In the genomic region with DNA sequence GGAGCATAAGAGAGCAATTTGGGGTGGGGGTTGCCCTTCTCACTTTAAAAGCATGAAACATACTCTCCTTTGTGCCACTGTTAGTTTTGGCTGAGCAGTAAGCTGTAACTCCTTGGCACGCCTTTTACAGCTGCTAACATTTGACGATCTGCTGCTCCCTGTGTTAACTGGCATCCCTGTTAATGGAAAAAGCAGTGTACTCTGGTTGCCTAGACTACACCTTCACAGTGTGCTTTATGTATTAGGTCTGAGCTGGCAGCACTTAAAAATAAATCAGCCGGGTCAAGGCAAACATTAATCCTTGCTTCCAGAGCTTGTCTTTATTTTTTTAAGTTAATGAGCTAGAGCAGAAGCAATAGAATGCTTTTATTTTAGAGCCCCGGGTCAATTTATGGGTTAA, we compare ENCODE assay signal across 17 cellular contexts. TPM values are rescaled to one million over a fixed set of nuclear protein-coding genes. Genes with fewer than 3 reads are reported as not detected.
A peak's percentile ranks its signal among the peaks of the same experiment; 100 is the strongest.
DNase-seq lines count a peak whose midpoint lies in the region; ATAC-seq and TF ChIP-seq lines count a peak whose summit lies in the region.
"Had no signal": no experiment of that assay in that cellular context is flagged by ENCODE, and none has a peak within 500 bp of the region (broad histone marks: within the 10 kb centered on the region; RNA-seq: fewer than 3 reads in every experiment).

No MANE protein-coding gene starts in this region.

- WGBS in adrenal gland, 4 donors: 26 to 34% (median 29%) methylated on average over 4 of the region's 4 CpGs

- no peak for TF ChIP-seq POLR2A in adrenal gland (IDR thresholded peaks at IDR 0.05)

- peak overlapping the region in 2 of 5 donors; percentile 27 to 53 for H3K27ac ChIP-seq in adrenal gland
- H3K27ac ChIP-seq: parathyroid adenoma had no signal

- H3K4me1 ChIP-seq in adrenal gland (replicated peaks in 1 of 2) (peaks cover 0 to 16% of the 10 kb centered on the region in 2 donors), mucosa of descending colon (ENCODE audit: low read depth) (no peaks in the 10 kb centered on the region)
- H3K4me1 ChIP-seq: parathyroid adenoma had no signal

- intact Hi-C loops in adrenal gland (cut with DNase I): no loop called here
- intact Hi-C loops in mucosa of descending colon (cut with DNase I, micrococcal nuclease): no loop called here

- H3K4me3 ChIP-seq in adrenal gland (no peak overlapping the region), mucosa of descending colon (no peak overlapping the region)

- DNase-seq in DMS153 treated with DMSO at 0.1 percent for 48 hours (lab: John Stamatoyannopoulos, UW; ENCODE audit: unreplicated experiment) (peak; percentile 81), NCI-H2029 (lab: John Stamatoyannopoulos, UW) (peak; percentile 64), adrenal gland (peak; percentile 14 to 70 (median 34)), mucosa of descending colon (no peak), NCI-H1436 treated with DMSO at 0.1 percent for 48 hours (lab: John Stamatoyannopoulos, UW) (no peak), GDM1 (lab: John Stamatoyannopoulos, UW) (no peak)
- no peak for DNase-seq in stimulated activated naive CD4-positive, alpha-beta T cell treated with Interleukin-2 at 50 U/mL for 16 hours (lab: John Stamatoyannopoulos, UW)
- DNase-seq: activated CD8-positive, alpha-beta T cell treated with anti-CD3 and anti-CD28 coated beads, Interleukin-2, amount 10 ng/mL, durations not matched to agents 7 days and 5 days; AML-193; central memory CD4-positive, alpha-beta T cell; glutamatergic neuron; NCI-H1436; stimulated activated CD4-positive, alpha-beta T cell treated with anti-CD3 and anti-CD28 coated beads, Interleukin-4, amount 100 ng/mL, for 24 hours; stimulated activated naive CD8-positive, alpha-beta T cell treated with anti-CD3 and anti-CD28 coated beads, Interleukin-15, Interleukin-2, amounts not matched to agents 100 U/mL and 50 U/mL, for 24 hours had no signal

- TF ChIP-seq CTCF in adrenal gland (IDR thresholded peaks at IDR 0.05) (no peak), mucosa of descending colon (IDR thresholded peaks at IDR 0.05) (no peak)

- H3K9me3 ChIP-seq in adrenal gland (replicated peaks in 1 of 3) (no peaks in the 10 kb centered on the region), mucosa of descending colon (no peaks in the 10 kb centered on the region)

- H3K36me3 ChIP-seq in adrenal gland (replicated peaks in 1 of 2) (no peaks in the 10 kb centered on the region), mucosa of descending colon (ENCODE audit: low read depth) (no peaks in the 10 kb centered on the region)

- ATAC-seq in mucosa of descending colon (peak; percentile 69), GM19351 (IDR thresholded peaks at IDR 0.05; ENCODE audit: unreplicated experiment) (no peak)
- ATAC-seq: activated CD8-positive, alpha-beta T cell treated with anti-CD3 and anti-CD28 coated beads, Interleukin-2, amount 10 ng/mL, durations not matched to agents 7 days and 5 days; stimulated activated naive CD8-positive, alpha-beta T cell treated with anti-CD3 and anti-CD28 coated beads, Interleukin-15, Interleukin-2, amounts not matched to agents 100 U/mL and 50 U/mL, for 24 hours had no signal

- no peaks in the 10 kb centered on the region for H3K27me3 ChIP-seq in adrenal gland

RNA-seq across cellular contexts. Expression of gene CFAP221, which starts 54.3 kb away (rescaled TPM):
- 10 to 100 TPM in 1 of 8 donors, 1 to 10 TPM in 7; 1.1 to 10.1 (median 3.4) TPM for total RNA-seq in adrenal gland
- 1 to 10 TPM; 4.3 to 4.8 (median 4.8) TPM for polyA plus RNA-seq in adrenal gland
- total RNA-seq in mucosa of descending colon: under 1 TPM in 1 of 3 donors, not detected in 2; 0.51 TPM
- total RNA-seq: activated CD8-positive, alpha-beta T cell treated with anti-CD3 and anti-CD28 coated beads, Interleukin-2, amount 10 ng/mL, durations not matched to agents 7 days and 5 days; endothelial cell of umbilical vein had no signal

Comparison
In these comparisons a context has a peak if more than half of its experiments do, and no peak if none do; other contexts are left out.
1. DNase-seq: peak in DMS153 treated with DMSO at 0.1 percent for 48 hours (single experiment), NCI-H2029 (single experiment) and adrenal gland (7 of 7); none in mucosa of descending colon (0 of 3), stimulated activated naive CD4-positive, alpha-beta T cell treated with Interleukin-2 at 50 U/mL for 16 hours (single experiment), NCI-H1436 treated with DMSO at 0.1 percent for 48 hours (single experiment) and GDM1 (single experiment).